In genomic region chr11:91947215-91947614, GRCh38 we compare ENCODE assay signal across 10 cellular contexts.
A peak's percentile ranks its signal among the peaks of the same experiment; 100 is the strongest.
DNase-seq lines count a peak whose midpoint lies in the region; ATAC-seq and TF ChIP-seq lines count a peak whose summit lies in the region.
"Had no signal": no experiment of that assay in that cellular context is flagged by ENCODE, and none has a peak within 500 bp of the region (broad histone marks: within the 10 kb centered on the region; RNA-seq: fewer than 3 reads in every experiment).

No MANE protein-coding gene starts in this region.

- H3K4me3 Mint-ChIP-seq in naive thymus-derived CD8-positive, alpha-beta T cell = no peak overlapping the region

- peaks cover 0 to 4% (median 0%) of the 10 kb centered on the region in 5 donors for H3K27me3 Mint-ChIP-seq in naive thymus-derived CD8-positive, alpha-beta T cell

- H3K4me1 Mint-ChIP-seq in naive thymus-derived CD8-positive, alpha-beta T cell = no peaks in the 10 kb centered on the region

- no peak overlapping the region for H3K27ac Mint-ChIP-seq in naive thymus-derived CD8-positive, alpha-beta T cell

- H3K27ac ChIP-seq in VCaP = peak overlapping the region; percentile 55
- H3K27ac ChIP-seq: SJSA1 had no signal

- no peak for TF ChIP-seq CTCF in VCaP (conservative IDR thresholded peaks at IDR 0.05)

- H3K36me3 Mint-ChIP-seq in naive thymus-derived CD8-positive, alpha-beta T cell = no peaks in the 10 kb centered on the region

- peaks cover 0 to 27% (median 4%) of the 10 kb centered on the region in 9 donors for H3K9me3 Mint-ChIP-seq in naive thymus-derived CD8-positive, alpha-beta T cell

- POLR2A ChIA-PET in naive thymus-derived CD8-positive, alpha-beta T cell (lab: Charles Lee) = no interaction called here

- ATAC-seq in naive thymus-derived CD8-positive, alpha-beta T cell = no peak

- DNase-seq in DMS 273 (lab: John Stamatoyannopoulos, UW; ENCODE audit: unreplicated experiment) (peak; percentile 66), NCI-H187 (lab: John Stamatoyannopoulos, UW) (peak; percentile 62 to 76), left kidney (ENCODE audit: low read depth, low spot score) (peak; percentile 16), activated gamma-delta T cell treated with Interleukin-2 at 50 U/mL for 16 hours (no peak), COLO829 (ENCODE audit: low spot score) (no peak), T-helper 1 cell (no peak)
- DNase-seq in naive thymus-derived CD8-positive, alpha-beta T cell = no peak
- DNase-seq: DND-41 had no signal

Comparison
In these comparisons a context has a peak if more than half of its experiments do, and no peak if none do; other contexts are left out.
1. DNase-seq: peak in DMS 273 (single experiment), NCI-H187 (2 of 2) and left kidney (single experiment); none in activated gamma-delta T cell treated with Interleukin-2 at 50 U/mL for 16 hours (single experiment), COLO829 (single experiment), naive thymus-derived CD8-positive, alpha-beta T cell (0 of 10) and T-helper 1 cell (0 of 5).